ENCODE assay signal across 22 cellular contexts in the genomic region with DNA sequence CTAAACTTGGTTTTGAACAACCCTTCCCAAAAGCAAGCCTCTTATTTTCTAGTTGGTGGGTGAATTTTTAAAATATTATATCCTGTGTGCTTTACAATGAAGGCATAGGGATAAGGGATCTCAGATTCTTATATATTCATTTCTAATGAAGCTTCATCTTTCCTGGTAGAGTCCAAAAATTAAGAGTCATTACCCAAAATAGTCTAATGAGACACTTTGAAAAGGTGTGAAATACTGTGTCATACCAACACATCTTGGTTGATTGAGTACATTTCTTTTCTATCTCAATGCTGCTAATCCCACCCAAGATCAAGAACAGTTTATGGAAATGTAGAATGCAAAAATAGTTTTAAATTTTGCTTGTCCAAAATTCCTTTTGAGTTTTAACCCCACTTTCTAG. TPM values are rescaled to one million over a fixed set of nuclear protein-coding genes. Genes with fewer than 3 reads are reported as not detected.
"Had no signal": no experiment of that assay in that cellular context is flagged by ENCODE, and none has a peak within 500 bp of the region (broad histone marks: within the 10 kb centered on the region; RNA-seq: fewer than 3 reads in every experiment).

No MANE protein-coding gene starts in this region.

- ATAC-seq: activated T-helper 17 cell treated with anti-CD3 and anti-CD28 coated beads, Interleukin-2, amount 50 U/mL, for 72 hours; body of pancreas; effector memory CD8-positive, alpha-beta T cell; left cardiac atrium; natural killer cell; sciatic nerve; T-helper 17 cell; WTC11 had no signal

- H3K36me3 Mint-ChIP-seq: immature natural killer cell, natural killer cell, WTC11 had no signal

- H3K4me3 ChIP-seq: adrenal gland, body of pancreas, lung, prostate gland had no signal

- H3K4me3 Mint-ChIP-seq: activated CD4-positive, alpha-beta T cell treated with anti-CD3 and anti-CD28 coated beads, Interleukin-2, amount 10 ng/mL, durations not matched to agents 24 days and 14 days; activated naive CD4-positive, alpha-beta T cell treated with anti-CD3 and anti-CD28 coated beads for 36 hours; activated T-helper 17 cell treated with anti-CD3 and anti-CD28 coated beads, Interleukin-2, amount 50 U/mL, for 72 hours; central memory CD8-positive, alpha-beta T cell; dendritic cell treated with granulocyte-macrophage colony-stimulating factor and Interleukin-4, amounts not matched to agents 40 ng/mL and 50 ng/mL, for 4 days; effector memory CD8-positive, alpha-beta T cell; immature natural killer cell; natural killer cell; T-helper 17 cell; WTC11 had no signal

- H3K36me3 ChIP-seq: adrenal gland, prostate gland had no signal

- H3K27ac ChIP-seq: adrenal gland, body of pancreas, prostate gland had no signal

- DNase-seq: activated CD4-positive, alpha-beta T cell treated with anti-CD3 and anti-CD28 coated beads, Interleukin-2, amount 10 ng/mL, durations not matched to agents 24 days and 14 days; activated CD8-positive, alpha-beta memory T cell treated with anti-CD3 and anti-CD28 coated beads for 24 hours; activated naive CD4-positive, alpha-beta T cell treated with anti-CD3 and anti-CD28 coated beads for 36 hours; activated T-cell treated with anti-CD3 and anti-CD28 coated beads for 4 hours; adrenal gland; body of pancreas; effector memory CD8-positive, alpha-beta T cell; immature natural killer cell; left cardiac atrium; natural killer cell; occipital lobe; stimulated activated CD4-positive, alpha-beta T cell treated with anti-CD3 and anti-CD28 coated beads, Interleukin-12 subunit alpha, Interleukin-12 subunit beta, amount 100 ng/mL, for 4 hours; stimulated activated naive CD4-positive, alpha-beta T cell treated with Interleukin-2 at 50 U/mL for 16 hours; T-helper 17 cell had no signal

- H3K27ac Mint-ChIP-seq: activated CD4-positive, alpha-beta T cell treated with anti-CD3 and anti-CD28 coated beads, Interleukin-2, amount 10 ng/mL, durations not matched to agents 24 days and 14 days; activated naive CD4-positive, alpha-beta T cell treated with anti-CD3 and anti-CD28 coated beads for 36 hours; activated T-helper 17 cell treated with anti-CD3 and anti-CD28 coated beads, Interleukin-2, amount 50 U/mL, for 72 hours; dendritic cell treated with granulocyte-macrophage colony-stimulating factor and Interleukin-4, amounts not matched to agents 40 ng/mL and 50 ng/mL, for 4 days; effector memory CD8-positive, alpha-beta T cell; immature natural killer cell; natural killer cell; T-helper 17 cell; WTC11 had no signal

- H3K9me3 ChIP-seq: adrenal gland, body of pancreas, prostate gland had no signal

- H3K4me1 ChIP-seq: prostate gland had no signal

- H3K9me3 Mint-ChIP-seq: activated CD4-positive, alpha-beta T cell treated with anti-CD3 and anti-CD28 coated beads, Interleukin-2, amount 10 ng/mL, durations not matched to agents 24 days and 14 days; activated naive CD4-positive, alpha-beta T cell treated with anti-CD3 and anti-CD28 coated beads for 36 hours; activated T-helper 17 cell treated with anti-CD3 and anti-CD28 coated beads, Interleukin-2, amount 50 U/mL, for 72 hours; central memory CD8-positive, alpha-beta T cell; dendritic cell treated with granulocyte-macrophage colony-stimulating factor and Interleukin-4, amounts not matched to agents 40 ng/mL and 50 ng/mL, for 4 days; effector memory CD8-positive, alpha-beta T cell; immature natural killer cell; natural killer cell; WTC11 had no signal

- H3K27me3 ChIP-seq: adrenal gland, body of pancreas had no signal

RNA-seq across cellular contexts. Expression of gene EBF1, which starts 7.4 kb away (rescaled TPM):
- total RNA-seq: activated CD4-positive, alpha-beta T cell treated with anti-CD3 and anti-CD28 coated beads, Interleukin-2, amount 10 ng/mL, durations not matched to agents 24 days and 14 days; epithelial cell of proximal tubule had no signal
- polyA plus RNA-seq: immature natural killer cell had no signal
